9 cellular contexts compared by ENCODE assay signal in genomic region chr4:174214102-174214878, GRCh38.
A peak's percentile ranks its signal among the peaks of the same experiment; 100 is the strongest.
DNase-seq lines count a peak whose midpoint lies in the region.
"Had no signal": no experiment of that assay in that cellular context is flagged by ENCODE, and none has a peak within 500 bp of the region (broad histone marks: within the 10 kb centered on the region; RNA-seq: fewer than 3 reads in every experiment).

No MANE protein-coding gene starts in this region.

- no peaks in the 10 kb centered on the region for H3K9me3 Mint-ChIP-seq in activated CD4-positive, alpha-beta memory T cell treated with anti-CD3 and anti-CD28 coated beads for 36 hours

- H3K4me3 ChIP-seq in iPS-11a (ENCODE audit: low read depth, low read length) (peak overlapping the region; percentile 20), subcutaneous abdominal adipose tissue (ENCODE audit: low read depth in 1 of 5, low read length in 5 of 5) (peak overlapping the region; percentile 47 to 56 (median 50))

- peak overlapping the region in 1 of 5 donors; percentile 52 for H3K9ac ChIP-seq in subcutaneous abdominal adipose tissue (ENCODE audit: low read length in 5 of 5)

- POLR2A ChIA-PET in activated CD4-positive, alpha-beta memory T cell treated with anti-CD3 and anti-CD28 coated beads for 36 hours (lab: Charles Lee) = no interaction called here

- peak overlapping the region; percentile 47 for H3K4me3 Mint-ChIP-seq in activated CD4-positive, alpha-beta memory T cell treated with anti-CD3 and anti-CD28 coated beads for 36 hours

- H3K4me1 ChIP-seq in subcutaneous abdominal adipose tissue (ENCODE audit: control insufficient read depth in 5 of 5, insufficient read depth in 5 of 5, low read length in 5 of 5) = peaks cover 0 to 48% (median 39%) of the 10 kb centered on the region in 5 donors

- no peak overlapping the region for H3K27ac ChIP-seq in subcutaneous abdominal adipose tissue (ENCODE audit: low read depth, low read length)

- H3K27me3 Mint-ChIP-seq in activated CD4-positive, alpha-beta memory T cell treated with anti-CD3 and anti-CD28 coated beads for 36 hours = peaks cover 84% of the 10 kb centered on the region

- H3K27ac Mint-ChIP-seq in activated CD4-positive, alpha-beta memory T cell treated with anti-CD3 and anti-CD28 coated beads for 36 hours = no peak overlapping the region

- H3K27me3 ChIP-seq in subcutaneous abdominal adipose tissue (ENCODE audit: control insufficient read depth in 5 of 5, insufficient read depth in 4 of 5, low read length in 5 of 5) = peaks cover 42 to 72% (median 61%) of the 10 kb centered on the region in 5 donors

- H3K9me3 ChIP-seq in subcutaneous abdominal adipose tissue (ENCODE audit: control insufficient read depth in 5 of 5, low read length in 5 of 5) = no peaks in the 10 kb centered on the region
- H3K9me3 ChIP-seq: pancreas had no signal

- CTCF ChIA-PET in activated CD4-positive, alpha-beta memory T cell treated with anti-CD3 and anti-CD28 coated beads for 36 hours (lab: Charles Lee) = interaction anchor here (1.6 kb wide), 1 partner anchor 11 kb away, joined by 3 read pairs; no protein-coding TSS in a partner anchor

- intact Hi-C loops in activated CD4-positive, alpha-beta memory T cell treated with anti-CD3 and anti-CD28 coated beads for 36 hours (cut with micrococcal nuclease) = loop anchor here (2.0 to 5.0 kb wide), 2 partner anchors 69 to 687 kb away; partner anchors contain the start of genes CEP44 and FBXO8

- no peaks in the 10 kb centered on the region for H3K36me3 Mint-ChIP-seq in activated CD4-positive, alpha-beta memory T cell treated with anti-CD3 and anti-CD28 coated beads for 36 hours

- H3K4me1 Mint-ChIP-seq in activated CD4-positive, alpha-beta memory T cell treated with anti-CD3 and anti-CD28 coated beads for 36 hours (ENCODE audit: low read depth) = peaks cover 43% of the 10 kb centered on the region

- DNase-seq in stimulated activated CD4-positive, alpha-beta T cell treated with anti-CD3 and anti-CD28 coated beads, Interleukin-15, amount 100 ng/mL, for 24 hours = peak; percentile 36
- DNase-seq in stimulated activated CD4-positive, alpha-beta T cell treated with anti-CD3 and anti-CD28 coated beads, Interleukin-2, amount 100 ng/mL, for 24 hours = no peak
- peak; percentile 53 for DNase-seq in activated CD4-positive, alpha-beta memory T cell treated with anti-CD3 and anti-CD28 coated beads for 36 hours
- DNase-seq in NK-92 treated with Interleukin-12 subunit alpha and Interleukin-12 subunit beta, amount 100 ng/mL, for 24 hours (lab: John Stamatoyannopoulos, UW) = no peak
- DNase-seq in COLO829 (ENCODE audit: low spot score) = no peak
- no peak for DNase-seq in NAMALWA (ENCODE audit: low spot score)
- DNase-seq: pancreas had no signal

- no peaks in the 10 kb centered on the region for H3K36me3 ChIP-seq in subcutaneous abdominal adipose tissue (ENCODE audit: control insufficient read depth in 5 of 5, insufficient read depth in 5 of 5, low read length in 5 of 5)
- H3K36me3 ChIP-seq: pancreas had no signal

Comparison
In these comparisons a context has a peak if more than half of its experiments do, and no peak if none do; other contexts are left out.
1. DNase-seq: peak in stimulated activated CD4-positive, alpha-beta T cell treated with anti-CD3 and anti-CD28 coated beads, Interleukin-15, amount 100 ng/mL, for 24 hours (single experiment) and activated CD4-positive, alpha-beta memory T cell treated with anti-CD3 and anti-CD28 coated beads for 36 hours (single experiment); none in stimulated activated CD4-positive, alpha-beta T cell treated with anti-CD3 and anti-CD28 coated beads, Interleukin-2, amount 100 ng/mL, for 24 hours (0 of 2), NK-92 treated with Interleukin-12 subunit alpha and Interleukin-12 subunit beta, amount 100 ng/mL, for 24 hours (single experiment), COLO829 (single experiment) and NAMALWA (single experiment).